Comparison of ENCODE assay signal across 8 cellular contexts in genomic region chr3:18422972-18423371, GRCh38. TPM values are rescaled to one million over a fixed set of nuclear protein-coding genes. Genes with fewer than 3 reads are reported as not detected.
DNase-seq lines count a peak whose midpoint lies in the region; ATAC-seq, FAIRE-seq and TF ChIP-seq lines count a peak whose summit lies in the region.

No MANE protein-coding gene starts in this region.

- H3F3A ChIP-seq in Loucy (ENCODE audit: low read depth): peaks cover 17% of the 10 kb centered on the region

- H2AFZ ChIP-seq in Loucy (ENCODE audit: low read length): no peak overlapping the region
- H2AFZ ChIP-seq in neuron (ENCODE audit: low read depth, low read length): peak overlapping the region; percentile 95

- no peak for ATAC-seq in HG02759 (IDR thresholded peaks at IDR 0.05; ENCODE audit: unreplicated experiment)
- ATAC-seq in HG02870 (IDR thresholded peaks at IDR 0.05; ENCODE audit: unreplicated experiment): no peak

- H3K4me2 ChIP-seq in Loucy (ENCODE audit: low read depth, low read length, poor library complexity, severe bottlenecking): peak overlapping the region; percentile 94

- H3K4me3 ChIP-seq in Loucy (ENCODE audit: low read length, poor library complexity, severe bottlenecking) (peak overlapping the region; percentile 97), neuron (ENCODE audit: low read length) (peak overlapping the region; percentile 72)
- H3K4me3 ChIP-seq in effector memory CD4-positive, alpha-beta T cell (ENCODE audit: insufficient read depth, low read depth, low read length, poor library complexity, severe bottlenecking): peak overlapping the region; percentile 79

- H3K27ac Mint-ChIP-seq in CD14-positive monocyte: peak overlapping the region in 6 of 7 donors; percentile 23 to 96 (median 70)

- peaks cover 24% of the 10 kb centered on the region for H3K36me3 ChIP-seq in Loucy (ENCODE audit: insufficient read depth, low read length)
- H3K36me3 ChIP-seq in effector memory CD4-positive, alpha-beta T cell (ENCODE audit: control insufficient read depth, insufficient read depth, low read length): peaks cover 4% of the 10 kb centered on the region
- no peaks in the 10 kb centered on the region for H3K36me3 ChIP-seq in neuron (ENCODE audit: insufficient read depth, low read length)

- H3K79me2 ChIP-seq in Loucy (ENCODE audit: insufficient read depth, low read length): peaks cover 89% of the 10 kb centered on the region

- H3K9me2 ChIP-seq in Loucy (replicated peaks; ENCODE audit: low read depth, low read length): no peaks in the 10 kb centered on the region

- H3K36me3 Mint-ChIP-seq in CD14-positive monocyte: peaks cover 24 to 27% of the 10 kb centered on the region in 2 donors

- peak overlapping the region; percentile 93 to 99 for H3K4me3 Mint-ChIP-seq in CD14-positive monocyte

- peaks cover 34% of the 10 kb centered on the region for H4K20me1 ChIP-seq in Loucy (ENCODE audit: insufficient read depth, low read length, poor library complexity, severe bottlenecking)

- H3K9me3 ChIP-seq in Loucy (ENCODE audit: insufficient read depth, low read depth, low read length) (no peaks in the 10 kb centered on the region), neuron (ENCODE audit: low read length) (no peaks in the 10 kb centered on the region)
- H3K9me3 ChIP-seq in effector memory CD4-positive, alpha-beta T cell (ENCODE audit: control insufficient read depth, low read length): no peaks in the 10 kb centered on the region

- H3K27me3 Mint-ChIP-seq in CD14-positive monocyte (ENCODE audit: low read depth in 3 of 3): no peaks in the 10 kb centered on the region

- H3K4me1 ChIP-seq in Loucy (ENCODE audit: insufficient read depth, low read length, poor library complexity, severe bottlenecking) (peaks cover 65% of the 10 kb centered on the region), neuron (ENCODE audit: insufficient read depth, low read length) (peaks cover 15% of the 10 kb centered on the region)
- peaks cover 13% of the 10 kb centered on the region for H3K4me1 ChIP-seq in effector memory CD4-positive, alpha-beta T cell (ENCODE audit: control insufficient read depth, insufficient read depth, low read length, poor library complexity, severe bottlenecking)

- H3K9me3 Mint-ChIP-seq in CD14-positive monocyte: no peaks in the 10 kb centered on the region

- no peak for FAIRE-seq in frontal cortex (lab: Jason Lieb, UNC)

- H3K27me3 ChIP-seq in Loucy (ENCODE audit: insufficient read depth, low read length, poor library complexity, severe bottlenecking) (no peaks in the 10 kb centered on the region), neuron (ENCODE audit: insufficient read depth, low read length) (peaks cover 10% of the 10 kb centered on the region)
- H3K27me3 ChIP-seq in effector memory CD4-positive, alpha-beta T cell (replicated peaks; ENCODE audit: control insufficient read depth, insufficient read depth, low read length, poor library complexity, severe bottlenecking): no peaks in the 10 kb centered on the region

- no peak for TF ChIP-seq CTCF in CD14-positive monocyte (IDR thresholded peaks at IDR 0.05)
- TF ChIP-seq CTCF in Loucy (conservative IDR thresholded peaks at IDR 0.05; ENCODE audit: low read length): no peak

- H3K9ac ChIP-seq in Loucy (ENCODE audit: low read depth, low read length, poor library complexity, severe bottlenecking): peak overlapping the region; percentile 95

- DNase-seq in CD14-positive monocyte (ENCODE audit: low spot score) (no peak), DMS153 treated with DMSO at 0.1 percent for 48 hours (lab: John Stamatoyannopoulos, UW; ENCODE audit: unreplicated experiment) (no peak), frontal cortex (ENCODE audit: low spot score in 2 of 2) (no peak)
- DNase-seq in effector memory CD4-positive, alpha-beta T cell: no peak

- peak overlapping the region; percentile 86 for H3K27ac ChIP-seq in effector memory CD4-positive, alpha-beta T cell (ENCODE audit: insufficient read depth, low read length, poor library complexity, severe bottlenecking)

- intact Hi-C loops in CD14-positive monocyte (cut with micrococcal nuclease): no loop called here

- H3K4me1 Mint-ChIP-seq in CD14-positive monocyte: peaks cover 27% of the 10 kb centered on the region

RNA-seq across cellular contexts. Expression of gene SATB1, which starts 2.2 kb away (rescaled TPM):
- polyA plus RNA-seq in CD14-positive monocyte: 1 to 10 TPM; 4.3 to 6.9 TPM
- 67.7 TPM for total RNA-seq in frontal cortex
